In the genomic region with DNA sequence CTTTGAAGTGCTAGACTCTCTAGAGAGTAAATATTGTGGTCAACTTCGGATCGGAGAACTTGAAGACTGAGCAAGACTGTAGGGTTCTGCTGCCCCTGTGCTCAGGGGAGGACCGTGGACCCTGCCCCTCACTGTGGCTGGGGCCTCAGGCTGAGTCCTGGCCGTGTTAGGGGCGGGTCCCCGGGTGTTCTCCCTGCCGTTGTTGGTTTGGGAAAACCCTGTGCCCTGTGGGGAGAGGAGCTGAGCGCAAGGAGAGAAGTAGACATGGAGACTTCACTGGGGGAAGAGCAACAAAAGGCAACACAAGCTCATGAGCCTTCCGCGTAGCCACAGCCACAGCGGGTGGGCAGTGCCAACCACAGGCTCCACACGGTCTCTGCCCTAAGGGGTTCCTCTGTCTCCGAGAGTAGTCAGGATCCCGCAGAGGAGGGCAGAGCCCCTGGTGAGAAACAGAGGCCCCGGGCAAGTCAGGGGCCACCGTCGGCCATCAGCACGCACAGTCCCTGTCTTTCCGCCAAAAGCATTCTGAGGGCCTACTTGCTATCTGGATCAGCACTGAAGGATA, we compare ENCODE assay signal across 28 cellular contexts. TPM values are rescaled to one million over a fixed set of nuclear protein-coding genes. Genes with fewer than 3 reads are reported as not detected.
"Had no signal": no experiment of that assay in that cellular context is flagged by ENCODE, and none has a peak within 500 bp of the region (broad histone marks: within the 10 kb centered on the region; RNA-seq: fewer than 3 reads in every experiment).

No MANE protein-coding gene starts in this region.

- H3K27ac ChIP-seq: coronary artery, heart left ventricle, parathyroid adenoma, prostate gland, right lobe of liver, suprapubic skin, thyroid gland had no signal

- H3K9me3 ChIP-seq: heart left ventricle, prostate gland, right lobe of liver, suprapubic skin, thyroid gland had no signal

- H3K4me1 ChIP-seq: heart left ventricle, parathyroid adenoma, prostate gland, right lobe of liver, suprapubic skin, thyroid gland had no signal

- H3K79me2 ChIP-seq: parathyroid adenoma had no signal

- ATAC-seq: naive thymus-derived CD4-positive, alpha-beta T cell; stimulated activated naive CD8-positive, alpha-beta T cell treated with anti-CD3 and anti-CD28 coated beads, Interleukin-15, Interleukin-2, amounts not matched to agents 100 U/mL and 50 U/mL, for 24 hours had no signal

- H3K27me3 Mint-ChIP-seq: naive thymus-derived CD4-positive, alpha-beta T cell; type B pancreatic cell had no signal

- DNase-seq: effector CD4-positive, alpha-beta T cell; endodermal cell; foreskin melanocyte; heart left ventricle; hippocampal formation; kidney glomerular epithelial cell; mammary epithelial cell; naive thymus-derived CD4-positive, alpha-beta T cell; right lobe of liver; stimulated activated CD4-positive, alpha-beta T cell treated with anti-CD3 and anti-CD28 coated beads, Interleukin-12 subunit alpha, Interleukin-12 subunit beta, amount 100 ng/mL, for 4 hours; stimulated activated CD4-positive, alpha-beta T cell treated with anti-CD3 and anti-CD28 coated beads, Interleukin-2, amount 100 ng/mL, for 48 hours; stimulated activated CD8-positive, alpha-beta memory T cell treated with anti-CD3 and anti-CD28 coated beads, Interleukin-4, amount 100 ng/mL, for 48 hours; stimulated activated naive CD8-positive, alpha-beta T cell treated with anti-CD3 and anti-CD28 coated beads, Interleukin-15, Interleukin-2, amounts not matched to agents 100 U/mL and 50 U/mL, for 24 hours; thyroid gland had no signal

- H3K27ac Mint-ChIP-seq: endodermal cell; stimulated activated effector memory CD8-positive, alpha-beta T cell treated with anti-CD3 and anti-CD28 coated beads, Interleukin-12 subunit alpha, Interleukin-12 subunit beta, amount 100 ng/mL, for 72 hours; type B pancreatic cell had no signal

- H3K4me3 Mint-ChIP-seq: endodermal cell; naive thymus-derived CD4-positive, alpha-beta T cell; stimulated activated effector memory CD8-positive, alpha-beta T cell treated with anti-CD3 and anti-CD28 coated beads, Interleukin-12 subunit alpha, Interleukin-12 subunit beta, amount 100 ng/mL, for 72 hours; type B pancreatic cell had no signal

- H3K9me3 Mint-ChIP-seq: endodermal cell; naive thymus-derived CD4-positive, alpha-beta T cell; stimulated activated effector memory CD8-positive, alpha-beta T cell treated with anti-CD3 and anti-CD28 coated beads, Interleukin-12 subunit alpha, Interleukin-12 subunit beta, amount 100 ng/mL, for 72 hours; type B pancreatic cell had no signal

- H3K27me3 ChIP-seq: heart left ventricle, right lobe of liver, suprapubic skin, thyroid gland had no signal

- H3K4me1 Mint-ChIP-seq: endodermal cell; naive thymus-derived CD4-positive, alpha-beta T cell; stimulated activated effector memory CD8-positive, alpha-beta T cell treated with anti-CD3 and anti-CD28 coated beads, Interleukin-12 subunit alpha, Interleukin-12 subunit beta, amount 100 ng/mL, for 72 hours had no signal

- H2AFZ ChIP-seq: parathyroid adenoma had no signal

- H3K9ac ChIP-seq: parathyroid adenoma had no signal

- H3K4me3 ChIP-seq: coronary artery, heart left ventricle, prostate gland, right lobe of liver, suprapubic skin, thyroid gland had no signal

- H3K36me3 Mint-ChIP-seq: naive thymus-derived CD4-positive, alpha-beta T cell; stimulated activated effector memory CD8-positive, alpha-beta T cell treated with anti-CD3 and anti-CD28 coated beads, Interleukin-12 subunit alpha, Interleukin-12 subunit beta, amount 100 ng/mL, for 72 hours had no signal

- H3K36me3 ChIP-seq: right lobe of liver, thyroid gland had no signal

RNA-seq across cellular contexts. Expression of gene NTSR2, which starts 53.1 kb away (rescaled TPM):
- total RNA-seq: chondrocyte; dermis microvascular lymphatic vessel endothelial cell; endodermal cell; liver; mammary epithelial cell; mesenteric fat pad; mononuclear cell; naive thymus-derived CD4-positive, alpha-beta T cell; renal cortical epithelial cell; right lobe of liver; skeletal muscle tissue; suprapubic skin; thyroid gland had no signal
- polyA plus RNA-seq: esophagus; liver; mammary epithelial cell; naive thymus-derived CD4-positive, alpha-beta T cell had no signal
